Comparison of ENCODE assay signal across 9 cellular contexts in genomic region chr14:68137704-68138619, GRCh38.
A peak's percentile ranks its signal among the peaks of the same experiment; 100 is the strongest.
DNase-seq lines count a peak whose midpoint lies in the region; ATAC-seq and TF ChIP-seq lines count a peak whose summit lies in the region.
"Had no signal": no experiment of that assay in that cellular context is flagged by ENCODE, and none has a peak within 500 bp of the region (broad histone marks: within the 10 kb centered on the region; RNA-seq: fewer than 3 reads in every experiment).

No MANE protein-coding gene starts in this region.

- POLR2A ChIA-PET in GM10248 (lab: Yijun Ruan, JAX), result no interaction called here

- H3K9me3 Mint-ChIP-seq in stimulated activated naive CD8-positive, alpha-beta T cell treated with anti-CD3 and anti-CD28 coated beads, Interleukin-15, amount 100 ng/mL, for 72 hours, result no peaks in the 10 kb centered on the region
- H3K9me3 Mint-ChIP-seq in neural crest cell, result peaks cover 2% of the 10 kb centered on the region
- H3K9me3 Mint-ChIP-seq: activated naive CD4-positive, alpha-beta T cell treated with anti-CD3 and anti-CD28 coated beads, Interleukin-2, amount 50 U/mL, for 24 hours had no signal

- CTCF ChIA-PET in GM10248 (lab: Yijun Ruan, JAX), result interaction anchor here (0.9 to 1.3 kb wide), 2 partner anchors 8 to 10 kb away, joined by 3 to 4 read pairs; no protein-coding TSS in a partner anchor

- peaks cover under 1% of the 10 kb centered on the region for H3K36me3 Mint-ChIP-seq in neural crest cell (ENCODE audit: low read depth)
- H3K36me3 Mint-ChIP-seq: activated naive CD4-positive, alpha-beta T cell treated with anti-CD3 and anti-CD28 coated beads, Interleukin-2, amount 50 U/mL, for 24 hours had no signal

- peak; percentile 6 for DNase-seq in stimulated activated naive CD8-positive, alpha-beta T cell treated with anti-CD3 and anti-CD28 coated beads, Interleukin-15, Interleukin-2, amounts not matched to agents 100 U/mL and 50 U/mL, for 24 hours
- no peak for DNase-seq in stimulated activated naive CD8-positive, alpha-beta T cell treated with anti-CD3 and anti-CD28 coated beads, Interleukin-15, amount 100 ng/mL, for 72 hours
- DNase-seq in RPMI7951 (ENCODE audit: low read depth) (peak; percentile 99), fibroblast of gingiva (ENCODE audit: low read depth) (peak; percentile 93), neural crest cell (ENCODE audit: low read depth, low spot score) (peak; percentile 61), GM10248 (ENCODE audit: extremely low spot score) (no peak), DMS114 treated with DMSO at 0.1 percent for 48 hours (lab: John Stamatoyannopoulos, UW; ENCODE audit: unreplicated experiment) (no peak)

- peaks cover 17% of the 10 kb centered on the region for H3K4me1 Mint-ChIP-seq in stimulated activated naive CD8-positive, alpha-beta T cell treated with anti-CD3 and anti-CD28 coated beads, Interleukin-15, amount 100 ng/mL, for 72 hours
- H3K4me1 Mint-ChIP-seq in neural crest cell, result peaks cover 46% of the 10 kb centered on the region
- H3K4me1 Mint-ChIP-seq: activated naive CD4-positive, alpha-beta T cell treated with anti-CD3 and anti-CD28 coated beads, Interleukin-2, amount 50 U/mL, for 24 hours had no signal

- H3K27me3 Mint-ChIP-seq in stimulated activated naive CD8-positive, alpha-beta T cell treated with anti-CD3 and anti-CD28 coated beads, Interleukin-15, amount 100 ng/mL, for 72 hours, result no peaks in the 10 kb centered on the region
- H3K27me3 Mint-ChIP-seq in neural crest cell (ENCODE audit: low read depth), result no peaks in the 10 kb centered on the region
- H3K27me3 Mint-ChIP-seq: activated naive CD4-positive, alpha-beta T cell treated with anti-CD3 and anti-CD28 coated beads, Interleukin-2, amount 50 U/mL, for 24 hours had no signal

- H3K27ac Mint-ChIP-seq in stimulated activated naive CD8-positive, alpha-beta T cell treated with anti-CD3 and anti-CD28 coated beads, Interleukin-15, amount 100 ng/mL, for 72 hours, result no peak overlapping the region
- H3K27ac Mint-ChIP-seq in neural crest cell (ENCODE audit: unreplicated experiment), result peak overlapping the region; percentile 97
- H3K27ac Mint-ChIP-seq: activated naive CD4-positive, alpha-beta T cell treated with anti-CD3 and anti-CD28 coated beads, Interleukin-2, amount 50 U/mL, for 24 hours had no signal

- no peak overlapping the region for H3K4me3 Mint-ChIP-seq in stimulated activated naive CD8-positive, alpha-beta T cell treated with anti-CD3 and anti-CD28 coated beads, Interleukin-15, amount 100 ng/mL, for 72 hours
- H3K4me3 Mint-ChIP-seq in neural crest cell, result peak overlapping the region; percentile 84
- H3K4me3 Mint-ChIP-seq: activated naive CD4-positive, alpha-beta T cell treated with anti-CD3 and anti-CD28 coated beads, Interleukin-2, amount 50 U/mL, for 24 hours had no signal

- TF ChIP-seq CTCF in neural crest cell (conservative IDR thresholded peaks at IDR 0.05) (no peak), GM10248 (IDR thresholded peaks at IDR 0.05; ENCODE audit: control extremely low read depth, extremely low read depth, low read depth, missing control alignments) (no peak)

- peak; percentile 63 for ATAC-seq in stimulated activated naive CD8-positive, alpha-beta T cell treated with anti-CD3 and anti-CD28 coated beads, Interleukin-15, Interleukin-2, amounts not matched to agents 100 U/mL and 50 U/mL, for 24 hours
- no peak for ATAC-seq in stimulated activated naive CD8-positive, alpha-beta T cell treated with anti-CD3 and anti-CD28 coated beads, Interleukin-15, amount 100 ng/mL, for 72 hours
- no peak for ATAC-seq in GM18502 (IDR thresholded peaks at IDR 0.05; ENCODE audit: poor library complexity, unreplicated experiment)

Comparison
In these comparisons a context has a peak if more than half of its experiments do, and no peak if none do; other contexts are left out.
1. DNase-seq: peak in stimulated activated naive CD8-positive, alpha-beta T cell treated with anti-CD3 and anti-CD28 coated beads, Interleukin-15, Interleukin-2, amounts not matched to agents 100 U/mL and 50 U/mL, for 24 hours (single experiment), RPMI7951 (single experiment), fibroblast of gingiva (single experiment) and neural crest cell (single experiment); none in stimulated activated naive CD8-positive, alpha-beta T cell treated with anti-CD3 and anti-CD28 coated beads, Interleukin-15, amount 100 ng/mL, for 72 hours (0 of 2), GM10248 (single experiment) and DMS114 treated with DMSO at 0.1 percent for 48 hours (single experiment).